ENCODE assay signal across 8 cellular contexts in the genomic region with DNA sequence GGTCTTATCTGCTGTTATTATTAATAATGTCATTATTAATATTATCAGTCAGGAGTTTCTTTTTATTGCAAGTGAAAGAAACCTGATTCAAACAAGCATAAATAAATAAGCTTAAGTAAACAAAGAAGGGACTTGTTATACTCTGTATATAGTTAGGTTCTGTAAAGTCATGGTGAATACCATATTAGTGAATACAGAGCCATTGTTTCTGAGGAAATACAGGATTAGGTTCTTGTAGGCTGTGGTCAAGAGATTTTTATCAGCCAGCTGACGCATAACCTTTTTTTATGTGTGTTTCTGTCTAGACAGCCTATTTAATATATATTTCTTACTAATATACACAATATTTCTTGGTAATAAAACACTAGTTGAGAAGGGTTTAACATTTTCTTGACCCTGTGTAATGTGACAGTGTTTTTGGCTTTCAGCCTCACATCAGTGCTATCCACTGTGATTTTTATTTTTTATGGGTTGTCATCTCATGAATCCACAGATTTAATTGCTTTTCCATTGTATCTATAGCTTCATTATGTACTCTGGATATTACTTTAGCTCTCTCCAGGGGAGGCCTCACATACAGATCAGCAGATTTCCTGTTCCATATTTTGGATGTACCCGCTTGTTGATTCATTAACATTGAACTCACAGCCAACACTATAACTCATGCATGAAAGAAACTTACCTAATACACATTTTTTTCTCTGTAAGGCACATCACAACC. TPM values are rescaled to one million over a fixed set of nuclear protein-coding genes. Genes with fewer than 3 reads are reported as not detected.
DNase-seq lines count a peak whose midpoint lies in the region; FAIRE-seq and TF ChIP-seq lines count a peak whose summit lies in the region.
"Had no signal": no experiment of that assay in that cellular context is flagged by ENCODE, and none has a peak within 500 bp of the region (broad histone marks: within the 10 kb centered on the region; RNA-seq: fewer than 3 reads in every experiment).

No MANE protein-coding gene starts in this region.

- H3K27ac ChIP-seq in sigmoid colon (peak overlapping the region; percentile 51 to 73 (median 68)), small intestine (ENCODE audit: low read depth in 1 of 2, low read length in 1 of 2) (no peak overlapping the region)

- H3K27me3 ChIP-seq in sigmoid colon: no peaks in the 10 kb centered on the region
- H3K27me3 ChIP-seq in small intestine (ENCODE audit: control insufficient read depth in 2 of 2, insufficient read depth in 2 of 2, low read length in 2 of 2): no peaks in the 10 kb centered on the region

- TF ChIP-seq CTCF in fibroblast of mammary gland (conservative IDR thresholded peaks at IDR 0.05; ENCODE audit: control insufficient read depth, insufficient read depth, low read depth, low read length) (no peak), sigmoid colon (IDR thresholded peaks at IDR 0.05) (no peak)

- in situ Hi-C loops in SK-MEL-5 (cut with HindIII; ENCODE audit: low pct_unique_long_range_greater_than_20kb, low sequenced_read_pairs): no loop called here

- H3K4me1 ChIP-seq in sigmoid colon: peaks cover 0 to 58% (median 37%) of the 10 kb centered on the region in 4 donors
- peaks cover 0 to 4% of the 10 kb centered on the region in 2 donors for H3K4me1 ChIP-seq in small intestine (ENCODE audit: control insufficient read depth in 2 of 2, insufficient read depth in 1 of 2, low read depth in 1 of 2, low read length in 1 of 2)

- TF ChIP-seq POLR2A in sigmoid colon (IDR thresholded peaks at IDR 0.05): no peak

- WGBS in sigmoid colon, 2 donors: 83 to 96% methylated on average over 2 of the region's 2 CpGs
- WGBS in small intestine, 3 donors: 83 to 94% (median 89%) methylated on average over 2 of the region's 2 CpGs

- intact Hi-C loops in sigmoid colon (cut with DNase I): no loop called here

- H3K4me3 ChIP-seq in fibroblast of mammary gland (ENCODE audit: control insufficient read depth, low read depth, low read length) (no peak overlapping the region), sigmoid colon (no peak overlapping the region), small intestine (ENCODE audit: low read depth in 1 of 2, low read length in 2 of 2) (no peak overlapping the region)

- TF ChIP-seq EP300 in sigmoid colon (IDR thresholded peaks at IDR 0.05): no peak

- H3K9me3 ChIP-seq in sigmoid colon (no peaks in the 10 kb centered on the region), small intestine (ENCODE audit: control insufficient read depth, low read depth) (no peaks in the 10 kb centered on the region)

- peaks cover 0 to 15% (median 0%) of the 10 kb centered on the region in 4 donors for H3K36me3 ChIP-seq in sigmoid colon
- H3K36me3 ChIP-seq in small intestine (ENCODE audit: control insufficient read depth in 2 of 2, insufficient read depth in 2 of 2, low read length in 2 of 2): peaks cover 0 to 8% of the 10 kb centered on the region in 2 donors

- DNase-seq in ELR (ENCODE audit: low read depth) (peak; percentile 92), SK-MEL-5 (ENCODE audit: low read depth, low spot score) (peak; percentile 82), fibroblast of mammary gland (ENCODE audit: low read depth) (peak; percentile 51), sigmoid colon (no peak), small intestine (no peak), NCI-H2029 (lab: John Stamatoyannopoulos, UW) (no peak)
- no peak for DNase-seq in effector CD4-positive, alpha-beta T cell

- FAIRE-seq in small intestine (lab: Jason Lieb, UNC): no peak
- FAIRE-seq: GM18507 had no signal

RNA-seq across cellular contexts. Expression of a gene that starts 8.0 kb away (rescaled TPM):
- 3.0 and 5.4 TPM in 2 replicates for total RNA-seq in SK-MEL-5 (2014; rRNA removed; shearing (Covaris generic))
- 7.1 and 10.5 TPM in 2 replicates for polyA plus RNA-seq in SK-MEL-5 (2015; cell fraction: cytosol; rRNA removed)
- polyA plus RNA-seq in SK-MEL-5 (2015; cell fraction: nucleus; rRNA removed): 5.4 and 5.9 TPM in 2 replicates
- 10 to 100 TPM; 34.6 to 44.9 (median 36.3) TPM for total RNA-seq in sigmoid colon
- polyA plus RNA-seq in sigmoid colon (10 to 100 TPM; 12.2 to 15.3 (median 13.8) TPM), small intestine (10 to 100 TPM in 1 of 3 donors, 1 to 10 TPM in 2; 6.6 to 12.7 (median 8.5) TPM)

Comparison
In these comparisons a context has a peak if more than half of its experiments do, and no peak if none do; other contexts are left out.
1. DNase-seq: peak in ELR (single experiment), SK-MEL-5 (single experiment) and fibroblast of mammary gland (single experiment); none in sigmoid colon (single experiment), effector CD4-positive, alpha-beta T cell (single experiment), small intestine (single experiment) and NCI-H2029 (single experiment).
2. H3K27ac ChIP-seq: peak in sigmoid colon (4 of 4); none in small intestine (0 of 2).